2 cellular contexts compared by ENCODE assay signal in the genomic region with DNA sequence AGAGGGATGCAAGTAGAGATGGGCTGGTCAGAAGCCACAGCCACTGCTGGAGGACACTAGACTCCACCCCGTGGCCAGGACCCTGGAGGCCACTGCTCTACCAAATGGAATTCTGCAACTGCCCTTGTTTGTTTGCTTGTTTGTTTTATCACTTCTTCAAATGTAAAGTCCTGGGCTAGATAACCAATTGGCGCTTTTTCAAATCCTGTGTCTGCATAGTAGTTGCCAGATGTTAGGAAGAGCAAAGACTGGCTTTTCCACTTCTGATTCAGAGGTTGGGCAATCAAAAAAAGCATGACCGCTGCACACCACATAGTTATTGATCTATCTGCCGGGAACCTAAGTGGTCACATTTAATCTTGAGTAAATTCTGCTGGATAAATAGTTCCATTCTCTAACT.
TF ChIP-seq lines count a peak whose summit lies in the region.

No MANE protein-coding gene starts in this region.

TF ChIP-seq in liver, 16 proteins besides CTCF, POLR2A, EP300 and RAD21 (continued from another document):
- TF ChIP-seq, protein P1, sequence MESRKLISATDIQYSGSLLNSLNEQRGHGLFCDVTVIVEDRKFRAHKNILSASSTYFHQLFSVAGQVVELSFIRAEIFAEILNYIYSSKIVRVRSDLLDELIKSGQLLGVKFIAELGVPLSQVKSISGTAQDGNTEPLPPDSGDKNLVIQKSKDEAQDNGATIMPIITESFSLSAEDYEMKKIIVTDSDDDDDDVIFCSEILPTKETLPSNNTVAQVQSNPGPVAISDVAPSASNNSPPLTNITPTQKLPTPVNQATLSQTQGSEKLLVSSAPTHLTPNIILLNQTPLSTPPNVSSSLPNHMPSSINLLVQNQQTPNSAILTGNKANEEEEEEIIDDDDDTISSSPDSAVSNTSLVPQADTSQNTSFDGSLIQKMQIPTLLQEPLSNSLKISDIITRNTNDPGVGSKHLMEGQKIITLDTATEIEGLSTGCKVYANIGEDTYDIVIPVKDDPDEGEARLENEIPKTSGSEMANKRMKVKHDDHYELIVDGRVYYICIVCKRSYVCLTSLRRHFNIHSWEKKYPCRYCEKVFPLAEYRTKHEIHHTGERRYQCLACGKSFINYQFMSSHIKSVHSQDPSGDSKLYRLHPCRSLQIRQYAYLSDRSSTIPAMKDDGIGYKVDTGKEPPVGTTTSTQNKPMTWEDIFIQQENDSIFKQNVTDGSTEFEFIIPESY (IDR thresholded peaks at IDR 0.05): peak; percentile 94
- TF ChIP-seq GABPA (IDR thresholded peaks at IDR 0.05 in 1 of 2, conservative IDR thresholded peaks at IDR 0.05 in 1 of 2): peak in 1 of 2 donors; percentile 62
- TF ChIP-seq, protein P2, sequence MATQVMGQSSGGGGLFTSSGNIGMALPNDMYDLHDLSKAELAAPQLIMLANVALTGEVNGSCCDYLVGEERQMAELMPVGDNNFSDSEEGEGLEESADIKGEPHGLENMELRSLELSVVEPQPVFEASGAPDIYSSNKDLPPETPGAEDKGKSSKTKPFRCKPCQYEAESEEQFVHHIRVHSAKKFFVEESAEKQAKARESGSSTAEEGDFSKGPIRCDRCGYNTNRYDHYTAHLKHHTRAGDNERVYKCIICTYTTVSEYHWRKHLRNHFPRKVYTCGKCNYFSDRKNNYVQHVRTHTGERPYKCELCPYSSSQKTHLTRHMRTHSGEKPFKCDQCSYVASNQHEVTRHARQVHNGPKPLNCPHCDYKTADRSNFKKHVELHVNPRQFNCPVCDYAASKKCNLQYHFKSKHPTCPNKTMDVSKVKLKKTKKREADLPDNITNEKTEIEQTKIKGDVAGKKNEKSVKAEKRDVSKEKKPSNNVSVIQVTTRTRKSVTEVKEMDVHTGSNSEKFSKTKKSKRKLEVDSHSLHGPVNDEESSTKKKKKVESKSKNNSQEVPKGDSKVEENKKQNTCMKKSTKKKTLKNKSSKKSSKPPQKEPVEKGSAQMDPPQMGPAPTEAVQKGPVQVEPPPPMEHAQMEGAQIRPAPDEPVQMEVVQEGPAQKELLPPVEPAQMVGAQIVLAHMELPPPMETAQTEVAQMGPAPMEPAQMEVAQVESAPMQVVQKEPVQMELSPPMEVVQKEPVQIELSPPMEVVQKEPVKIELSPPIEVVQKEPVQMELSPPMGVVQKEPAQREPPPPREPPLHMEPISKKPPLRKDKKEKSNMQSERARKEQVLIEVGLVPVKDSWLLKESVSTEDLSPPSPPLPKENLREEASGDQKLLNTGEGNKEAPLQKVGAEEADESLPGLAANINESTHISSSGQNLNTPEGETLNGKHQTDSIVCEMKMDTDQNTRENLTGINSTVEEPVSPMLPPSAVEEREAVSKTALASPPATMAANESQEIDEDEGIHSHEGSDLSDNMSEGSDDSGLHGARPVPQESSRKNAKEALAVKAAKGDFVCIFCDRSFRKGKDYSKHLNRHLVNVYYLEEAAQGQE (IDR thresholded peaks at IDR 0.05): peak; percentile 83
- TF ChIP-seq, protein P3, sequence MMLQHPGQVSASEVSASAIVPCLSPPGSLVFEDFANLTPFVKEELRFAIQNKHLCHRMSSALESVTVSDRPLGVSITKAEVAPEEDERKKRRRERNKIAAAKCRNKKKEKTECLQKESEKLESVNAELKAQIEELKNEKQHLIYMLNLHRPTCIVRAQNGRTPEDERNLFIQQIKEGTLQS (IDR thresholded peaks at IDR 0.05): peak; percentile 60
- TF ChIP-seq NR2F2 (IDR thresholded peaks at IDR 0.05): peak; percentile 31
- TF ChIP-seq YY1 (IDR thresholded peaks at IDR 0.05): peak; percentile 86
- TF ChIP-seq TAF1 (conservative IDR thresholded peaks at IDR 0.05): no peak
- peak; percentile 77 to 95 for TF ChIP-seq RXRA (IDR thresholded peaks at IDR 0.05)
- TF ChIP-seq HNF4A (conservative IDR thresholded peaks at IDR 0.05): peak; percentile 78 to 86

TF ChIP-seq in HepG2, 621 proteins besides CTCF, POLR2A, EP300 and RAD21 (continued from another document):
- TF ChIP-seq, protein P4, sequence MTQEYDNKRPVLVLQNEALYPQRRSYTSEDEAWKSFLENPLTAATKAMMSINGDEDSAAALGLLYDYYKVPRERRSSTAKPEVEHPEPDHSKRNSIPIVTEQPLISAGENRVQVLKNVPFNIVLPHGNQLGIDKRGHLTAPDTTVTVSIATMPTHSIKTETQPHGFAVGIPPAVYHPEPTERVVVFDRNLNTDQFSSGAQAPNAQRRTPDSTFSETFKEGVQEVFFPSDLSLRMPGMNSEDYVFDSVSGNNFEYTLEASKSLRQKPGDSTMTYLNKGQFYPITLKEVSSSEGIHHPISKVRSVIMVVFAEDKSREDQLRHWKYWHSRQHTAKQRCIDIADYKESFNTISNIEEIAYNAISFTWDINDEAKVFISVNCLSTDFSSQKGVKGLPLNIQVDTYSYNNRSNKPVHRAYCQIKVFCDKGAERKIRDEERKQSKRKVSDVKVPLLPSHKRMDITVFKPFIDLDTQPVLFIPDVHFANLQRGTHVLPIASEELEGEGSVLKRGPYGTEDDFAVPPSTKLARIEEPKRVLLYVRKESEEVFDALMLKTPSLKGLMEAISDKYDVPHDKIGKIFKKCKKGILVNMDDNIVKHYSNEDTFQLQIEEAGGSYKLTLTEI (CRISPR knock-in tag; conservative IDR thresholded peaks at IDR 0.05): no peak
- TF ChIP-seq ZNF292 (CRISPR knock-in tag; IDR thresholded peaks at IDR 0.05; ENCODE audit: borderline replicate concordance, low read depth) (no peak), SOX13 (IDR thresholded peaks at IDR 0.05) (no peak), SOX13 (CRISPR knock-in tag; conservative IDR thresholded peaks at IDR 0.05 in 1 of 2, IDR thresholded peaks at IDR 0.05 in 1 of 2) (no peak), POLR2G (IDR thresholded peaks at IDR 0.05; ENCODE audit: low read depth, low read length) (no peak), GPN1 (CRISPR knock-in tag; IDR thresholded peaks at IDR 0.05; ENCODE audit: borderline replicate concordance) (no peak), SAP130 (CRISPR knock-in tag; IDR thresholded peaks at IDR 0.05; ENCODE audit: low read depth) (no peak), ZZZ3 (CRISPR knock-in tag; IDR thresholded peaks at IDR 0.05; ENCODE audit: borderline replicate concordance) (no peak), MXI1 (IDR thresholded peaks at IDR 0.05; ENCODE audit: borderline replicate concordance, low read depth, low read length) (no peak), NFRKB (IDR thresholded peaks at IDR 0.05) (no peak), ZSCAN29 (CRISPR knock-in tag; conservative IDR thresholded peaks at IDR 0.05) (no peak), MAFF (IDR thresholded peaks at IDR 0.05; ENCODE audit: low read depth, low read length) (no peak), GFI1 (CRISPR knock-in tag; IDR thresholded peaks at IDR 0.05; ENCODE audit: borderline replicate concordance) (no peak), ZKSCAN1 (IDR thresholded peaks at IDR 0.05; ENCODE audit: low read length) (no peak), GATA4 (IDR thresholded peaks at IDR 0.05; ENCODE audit: borderline replicate concordance, low read depth) (no peak)
- TF ChIP-seq, protein P5, sequence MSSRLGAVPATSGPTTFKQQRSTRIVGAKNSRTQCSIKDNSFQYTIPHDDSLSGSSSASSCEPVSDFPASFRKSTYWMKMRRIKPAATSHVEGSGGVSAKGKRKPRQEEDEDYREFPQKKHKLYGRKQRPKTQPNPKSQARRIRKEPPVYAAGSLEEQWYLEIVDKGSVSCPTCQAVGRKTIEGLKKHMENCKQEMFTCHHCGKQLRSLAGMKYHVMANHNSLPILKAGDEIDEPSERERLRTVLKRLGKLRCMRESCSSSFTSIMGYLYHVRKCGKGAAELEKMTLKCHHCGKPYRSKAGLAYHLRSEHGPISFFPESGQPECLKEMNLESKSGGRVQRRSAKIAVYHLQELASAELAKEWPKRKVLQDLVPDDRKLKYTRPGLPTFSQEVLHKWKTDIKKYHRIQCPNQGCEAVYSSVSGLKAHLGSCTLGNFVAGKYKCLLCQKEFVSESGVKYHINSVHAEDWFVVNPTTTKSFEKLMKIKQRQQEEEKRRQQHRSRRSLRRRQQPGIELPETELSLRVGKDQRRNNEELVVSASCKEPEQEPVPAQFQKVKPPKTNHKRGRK (CRISPR knock-in tag; IDR thresholded peaks at IDR 0.05): no peak
- TF ChIP-seq, protein P6, sequence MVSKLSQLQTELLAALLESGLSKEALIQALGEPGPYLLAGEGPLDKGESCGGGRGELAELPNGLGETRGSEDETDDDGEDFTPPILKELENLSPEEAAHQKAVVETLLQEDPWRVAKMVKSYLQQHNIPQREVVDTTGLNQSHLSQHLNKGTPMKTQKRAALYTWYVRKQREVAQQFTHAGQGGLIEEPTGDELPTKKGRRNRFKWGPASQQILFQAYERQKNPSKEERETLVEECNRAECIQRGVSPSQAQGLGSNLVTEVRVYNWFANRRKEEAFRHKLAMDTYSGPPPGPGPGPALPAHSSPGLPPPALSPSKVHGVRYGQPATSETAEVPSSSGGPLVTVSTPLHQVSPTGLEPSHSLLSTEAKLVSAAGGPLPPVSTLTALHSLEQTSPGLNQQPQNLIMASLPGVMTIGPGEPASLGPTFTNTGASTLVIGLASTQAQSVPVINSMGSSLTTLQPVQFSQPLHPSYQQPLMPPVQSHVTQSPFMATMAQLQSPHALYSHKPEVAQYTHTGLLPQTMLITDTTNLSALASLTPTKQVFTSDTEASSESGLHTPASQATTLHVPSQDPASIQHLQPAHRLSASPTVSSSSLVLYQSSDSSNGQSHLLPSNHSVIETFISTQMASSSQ (IDR thresholded peaks at IDR 0.05; ENCODE audit: low read depth): no peak
- TF ChIP-seq, protein P6 (CRISPR knock-in tag; IDR thresholded peaks at IDR 0.05; ENCODE audit: borderline replicate concordance): no peak
